Comparison of ENCODE assay signal across 1 cellular context in genomic region chr14:96811985-96812667, GRCh38.
TF ChIP-seq lines count a peak whose summit lies in the region.

No MANE protein-coding gene starts in this region.

TF ChIP-seq in IMR-90, 13 proteins besides CTCF, POLR2A, EP300 and RAD21:
- TF ChIP-seq ELK1 (IDR thresholded peaks at IDR 0.05; ENCODE audit: borderline replicate concordance, low read depth, low read length) (no peak), MAFK (IDR thresholded peaks at IDR 0.05; ENCODE audit: low read depth, low read length) (no peak), CHD1 (IDR thresholded peaks at IDR 0.05; ENCODE audit: low read depth, low read length) (no peak), RFX5 (IDR thresholded peaks at IDR 0.05; ENCODE audit: low read depth, low read length) (no peak), FOS (IDR thresholded peaks at IDR 0.05; ENCODE audit: low read depth, low read length) (no peak), NFE2L2 (IDR thresholded peaks at IDR 0.05; ENCODE audit: low read depth, low read length) (no peak), SMC3 (IDR thresholded peaks at IDR 0.05; ENCODE audit: low read depth, low read length) (no peak), CEBPB (IDR thresholded peaks at IDR 0.05; ENCODE audit: low read depth, low read length) (no peak), MAZ (IDR thresholded peaks at IDR 0.05; ENCODE audit: borderline replicate concordance, low read depth, low read length) (no peak), BHLHE40 (IDR thresholded peaks at IDR 0.05; ENCODE audit: low read depth, low read length) (no peak), MXI1 (IDR thresholded peaks at IDR 0.05; ENCODE audit: borderline replicate concordance, low read depth, low read length) (no peak), RCOR1 (IDR thresholded peaks at IDR 0.05; ENCODE audit: insufficient replicate concordance, low read length) (no peak), USF2 (IDR thresholded peaks at IDR 0.05; ENCODE audit: low read depth, low read length) (no peak)
